Comparison of ENCODE assay signal across 22 cellular contexts in the genomic region with DNA sequence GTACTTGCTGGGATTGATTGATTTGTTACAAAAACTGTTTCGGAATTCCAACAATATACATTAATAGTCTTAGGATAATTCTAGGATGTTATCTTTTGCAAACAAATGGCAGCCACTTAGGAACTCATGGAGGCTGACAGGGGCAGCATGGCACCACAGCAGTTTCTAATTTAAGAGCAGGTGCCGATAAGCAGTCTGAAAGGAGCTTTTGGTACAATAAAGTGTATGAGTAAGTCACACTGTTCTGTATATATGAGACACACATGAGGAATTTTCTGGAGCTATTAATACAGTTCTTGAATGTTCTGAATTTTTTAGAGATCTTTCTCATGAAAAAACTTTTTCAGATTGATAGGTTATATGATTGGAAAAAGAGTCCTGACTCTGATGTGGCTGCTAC. TPM values are rescaled to one million over a fixed set of nuclear protein-coding genes. Genes with fewer than 3 reads are reported as not detected.
DNase-seq lines count a peak whose midpoint lies in the region; ATAC-seq and TF ChIP-seq lines count a peak whose summit lies in the region.
"Had no signal": no experiment of that assay in that cellular context is flagged by ENCODE, and none has a peak within 500 bp of the region (broad histone marks: within the 10 kb centered on the region; RNA-seq: fewer than 3 reads in every experiment).

No MANE protein-coding gene starts in this region.

- H3K4me3 Mint-ChIP-seq in CD8-positive, alpha-beta T cell, result no peak overlapping the region
- no peak overlapping the region for H3K4me3 Mint-ChIP-seq in activated T-cell treated with anti-CD3 and anti-CD28 coated beads, Interleukin-2, amount 50 U/mL, for 72 hours
- H3K4me3 Mint-ChIP-seq: activated naive CD8-positive, alpha-beta T cell treated with anti-CD3 and anti-CD28 coated beads, Interleukin-2, amount 10 ng/mL, durations not matched to agents 7 days and 5 days; activated T-cell treated with anti-CD3 and anti-CD28 coated beads, Interleukin-2, amount 50 U/mL, for 4 hours had no signal

- H3K4me1 Mint-ChIP-seq in CD8-positive, alpha-beta T cell (ENCODE audit: low read depth), result peaks cover 4% of the 10 kb centered on the region
- H3K4me1 Mint-ChIP-seq in activated T-cell treated with anti-CD3 and anti-CD28 coated beads, Interleukin-2, amount 50 U/mL, for 72 hours (ENCODE audit: low read depth), result no peaks in the 10 kb centered on the region
- H3K4me1 Mint-ChIP-seq: activated naive CD8-positive, alpha-beta T cell treated with anti-CD3 and anti-CD28 coated beads, Interleukin-2, amount 10 ng/mL, durations not matched to agents 7 days and 5 days had no signal

- H2AFZ ChIP-seq in SK-N-SH (ENCODE audit: low read depth), result no peak overlapping the region
- H2AFZ ChIP-seq in osteoblast (ENCODE audit: low read length), result no peak overlapping the region

- POLR2A ChIA-PET in CD8-positive, alpha-beta T cell (lab: Charles Lee), result no interaction called here
- POLR2A ChIA-PET in SK-N-SH (lab: Yijun Ruan, JAX), result no interaction called here

- H3K36me3 Mint-ChIP-seq in CD8-positive, alpha-beta T cell, result peaks cover 60% of the 10 kb centered on the region
- H3K36me3 Mint-ChIP-seq in activated T-cell treated with anti-CD3 and anti-CD28 coated beads, Interleukin-2, amount 50 U/mL, for 72 hours (ENCODE audit: insufficient read depth in 2 of 2), result peaks cover 7 to 19% of the 10 kb centered on the region in 2 donors

- 66% methylated on average over 2 of the region's 2 CpGs for WGBS in SK-N-SH (ENCODE audit: low lambda C conversion rate)
- 60% methylated on average over 2 of the region's 2 CpGs for WGBS in right lobe of liver (ENCODE audit: insufficient coverage, low coverage, low lambda C conversion rate, missing lambda C conversion rate)

- H3K9ac ChIP-seq in SK-N-SH, result no peak overlapping the region
- H3K9ac ChIP-seq: BLaER1 had no signal

- peaks cover 30% of the 10 kb centered on the region for H3K36me3 ChIP-seq in CD8-positive, alpha-beta T cell (ENCODE audit: insufficient read depth, low read length)
- H3K36me3 ChIP-seq in SK-N-SH (replicated peaks in 1 of 2; ENCODE audit: control insufficient read depth in 1 of 2, insufficient read depth in 2 of 2, low read length in 1 of 2), result peaks cover 41 to 63% of the 10 kb centered on the region in 2 experiments
- peaks cover 41% of the 10 kb centered on the region for H3K36me3 ChIP-seq in osteoblast (ENCODE audit: insufficient read depth, low read length)
- peaks cover 0 to 19% (median 3%) of the 10 kb centered on the region in 4 donors for H3K36me3 ChIP-seq in right lobe of liver
- H3K36me3 ChIP-seq: ovary had no signal

- no peak overlapping the region for H3K27ac ChIP-seq in CD8-positive, alpha-beta T cell (ENCODE audit: low read depth, low read length)
- H3K27ac ChIP-seq in SK-N-SH (ENCODE audit: low read depth in 2 of 2, low read length in 1 of 2) (peak overlapping the region in 1 of 2 experiments; percentile 48; a peak in 2 of 4 replicates), osteoblast (ENCODE audit: low read depth, low read length) (no peak overlapping the region), right lobe of liver (no peak overlapping the region)
- H3K27ac ChIP-seq: BLaER1, foreskin keratinocyte, left lung, ovary, skin epidermis had no signal

- TF ChIP-seq EP300 in SK-N-SH (IDR thresholded peaks at IDR 0.05; ENCODE audit: borderline replicate concordance in 1 of 2, low read depth in 1 of 2, low read length in 1 of 2), result no peak

- no peaks in the 10 kb centered on the region for H3K27me3 Mint-ChIP-seq in CD8-positive, alpha-beta T cell (ENCODE audit: low read depth)
- H3K27me3 Mint-ChIP-seq in activated T-cell treated with anti-CD3 and anti-CD28 coated beads, Interleukin-2, amount 50 U/mL, for 72 hours (ENCODE audit: low read depth), result no peaks in the 10 kb centered on the region
- H3K27me3 Mint-ChIP-seq: activated naive CD8-positive, alpha-beta T cell treated with anti-CD3 and anti-CD28 coated beads, Interleukin-2, amount 10 ng/mL, durations not matched to agents 7 days and 5 days had no signal

- TF ChIP-seq POLR2A in right lobe of liver (IDR thresholded peaks at IDR 0.05), result no peak

- no peak overlapping the region for H3K4me2 ChIP-seq in SK-N-SH
- no peak overlapping the region for H3K4me2 ChIP-seq in osteoblast (ENCODE audit: insufficient read depth, low read length)
- H3K4me2 ChIP-seq: BLaER1 had no signal

- DNase-seq in CD8-positive, alpha-beta T cell, result no peak
- DNase-seq in SK-N-SH (no peak), fibroblast of the aortic adventitia (ENCODE audit: low read depth) (peak; percentile 56), osteoblast (ENCODE audit: insufficient read length, low spot score, missing footprints) (peak; percentile 25), right lobe of liver (no peak), LoVo (ENCODE audit: low spot score) (no peak)
- DNase-seq in activated T-cell treated with anti-CD3 and anti-CD28 coated beads, Interleukin-2, amount 50 U/mL, for 72 hours, result no peak
- DNase-seq: activated naive CD8-positive, alpha-beta T cell treated with anti-CD3 and anti-CD28 coated beads, Interleukin-2, amount 10 ng/mL, durations not matched to agents 7 days and 5 days; activated T-cell treated with anti-CD3 and anti-CD28 coated beads, Interleukin-2, amount 50 U/mL, for 4 hours; central memory CD4-positive, alpha-beta T cell; effector memory CD4-positive, alpha-beta T cell; foreskin keratinocyte; left lung; MM.1S; NCI-H2227 treated with DMSO at 0.1 percent for 48 hours; ovary; stimulated activated CD4-positive, alpha-beta T cell treated with anti-CD3 and anti-CD28 coated beads, Interleukin-4, amount 100 ng/mL, for 4 hours; stimulated activated CD8-positive, alpha-beta memory T cell treated with anti-CD3 and anti-CD28 coated beads, Interleukin-4, amount 100 ng/mL, for 48 hours had no signal

- H3K79me2 ChIP-seq in SK-N-SH (ENCODE audit: insufficient read depth) (peaks cover 11% of the 10 kb centered on the region; the same call in 1 of the 2 replicates), osteoblast (ENCODE audit: insufficient read depth, low read length) (peaks cover 3% of the 10 kb centered on the region)

- no peaks in the 10 kb centered on the region for H3K9me2 ChIP-seq in SK-N-SH

- no peaks in the 10 kb centered on the region for H3K27me3 ChIP-seq in CD8-positive, alpha-beta T cell (ENCODE audit: insufficient read depth, low read length)
- H3K27me3 ChIP-seq in SK-N-SH (ENCODE audit: insufficient read depth) (no peaks in the 10 kb centered on the region), osteoblast (ENCODE audit: insufficient read depth, low read length) (no peaks in the 10 kb centered on the region), right lobe of liver (no peaks in the 10 kb centered on the region)
- H3K27me3 ChIP-seq: BLaER1, foreskin keratinocyte, left lung, ovary had no signal

- no peak for ATAC-seq in CD8-positive, alpha-beta T cell
- ATAC-seq in right lobe of liver, result no peak
- ATAC-seq in GM21825 (IDR thresholded peaks at IDR 0.05; ENCODE audit: unreplicated experiment), result no peak
- no peak for ATAC-seq in activated T-cell treated with anti-CD3 and anti-CD28 coated beads, Interleukin-2, amount 50 U/mL, for 72 hours (replicated peaks in 1 of 2)
- ATAC-seq: activated T-cell treated with anti-CD3 and anti-CD28 coated beads, Interleukin-2, amount 50 U/mL, for 4 hours; left lung had no signal

- no peak for TF ChIP-seq CTCF in CD8-positive, alpha-beta T cell (IDR thresholded peaks at IDR 0.05)
- no peak for TF ChIP-seq CTCF in SK-N-SH (IDR thresholded peaks at IDR 0.05)
- no peak for TF ChIP-seq CTCF in fibroblast of the aortic adventitia (IDR thresholded peaks at IDR 0.05; ENCODE audit: insufficient read depth, low read length)
- TF ChIP-seq CTCF in osteoblast (IDR thresholded peaks at IDR 0.05; ENCODE audit: extremely low read depth, low read depth, low read length), result no peak
- no peak for TF ChIP-seq CTCF in right lobe of liver (IDR thresholded peaks at IDR 0.05)

- intact Hi-C loops in CD8-positive, alpha-beta T cell (cut with DNase I, micrococcal nuclease), result no loop called here
- intact Hi-C loops in right lobe of liver (cut with DNase I), result no loop called here

- H4K20me1 ChIP-seq in SK-N-SH (ENCODE audit: insufficient read depth), result no peaks in the 10 kb centered on the region
- H4K20me1 ChIP-seq in osteoblast (ENCODE audit: insufficient read depth, low read length), result no peaks in the 10 kb centered on the region
- H4K20me1 ChIP-seq: BLaER1 had no signal

- no peak overlapping the region for H3K4me3 ChIP-seq in CD8-positive, alpha-beta T cell (ENCODE audit: low read depth, low read length)
- H3K4me3 ChIP-seq in SK-N-SH (ENCODE audit: low read depth in 2 of 2, low read length in 1 of 2) (no peak overlapping the region), fibroblast of the aortic adventitia (ENCODE audit: low read depth, low read length) (no peak overlapping the region), osteoblast (ENCODE audit: insufficient read depth, low read length) (no peak overlapping the region), right lobe of liver (no peak overlapping the region)
- H3K4me3 ChIP-seq: BLaER1, HAP-1, left lung, ovary, skin epidermis had no signal

- no peaks in the 10 kb centered on the region for H3K9me3 ChIP-seq in CD8-positive, alpha-beta T cell (ENCODE audit: low read length)
- H3K9me3 ChIP-seq in SK-N-SH, result no peaks in the 10 kb centered on the region
- no peaks in the 10 kb centered on the region for H3K9me3 ChIP-seq in osteoblast (ENCODE audit: low read depth, low read length)
- no peaks in the 10 kb centered on the region for H3K9me3 ChIP-seq in right lobe of liver
- H3K9me3 ChIP-seq: BLaER1, HAP-1, left lung, ovary had no signal

- no peak for TF ChIP-seq RAD21 in SK-N-SH (IDR thresholded peaks at IDR 0.05; ENCODE audit: low read length)

- H3K4me1 ChIP-seq in CD8-positive, alpha-beta T cell (ENCODE audit: insufficient read depth, low read length), result no peaks in the 10 kb centered on the region
- H3K4me1 ChIP-seq in SK-N-SH (ENCODE audit: control insufficient read depth in 1 of 2, insufficient read depth in 2 of 2, low read depth in 1 of 2, low read length in 1 of 2), result peaks cover 0 to 4% of the 10 kb centered on the region in 2 experiments; a peak in 2 of 4 replicates
- H3K4me1 ChIP-seq in osteoblast (ENCODE audit: insufficient read depth, low read length), result peaks cover 7% of the 10 kb centered on the region
- H3K4me1 ChIP-seq in right lobe of liver, result peaks cover 0 to 10% (median 3%) of the 10 kb centered on the region in 4 donors
- H3K4me1 ChIP-seq: BLaER1, foreskin keratinocyte, HAP-1, left lung had no signal

- H3K9me3 Mint-ChIP-seq in CD8-positive, alpha-beta T cell, result no peaks in the 10 kb centered on the region
- H3K9me3 Mint-ChIP-seq in activated T-cell treated with anti-CD3 and anti-CD28 coated beads, Interleukin-2, amount 50 U/mL, for 72 hours, result no peaks in the 10 kb centered on the region
- H3K9me3 Mint-ChIP-seq: activated naive CD8-positive, alpha-beta T cell treated with anti-CD3 and anti-CD28 coated beads, Interleukin-2, amount 10 ng/mL, durations not matched to agents 7 days and 5 days; activated T-cell treated with anti-CD3 and anti-CD28 coated beads, Interleukin-2, amount 50 U/mL, for 4 hours had no signal

- peak overlapping the region; percentile 18 for H3K27ac Mint-ChIP-seq in CD8-positive, alpha-beta T cell
- H3K27ac Mint-ChIP-seq in activated T-cell treated with anti-CD3 and anti-CD28 coated beads, Interleukin-2, amount 50 U/mL, for 72 hours, result no peak overlapping the region
- H3K27ac Mint-ChIP-seq: activated naive CD8-positive, alpha-beta T cell treated with anti-CD3 and anti-CD28 coated beads, Interleukin-2, amount 10 ng/mL, durations not matched to agents 7 days and 5 days had no signal

- CTCF ChIA-PET in CD8-positive, alpha-beta T cell (lab: Charles Lee), result no interaction called here
- CTCF ChIA-PET in SK-N-SH (lab: Yijun Ruan, JAX), result interaction anchor here (1.1 kb wide), 1 partner anchor 10 kb away, joined by 4 read pairs; no protein-coding TSS in a partner anchor

- H3F3A ChIP-seq in SK-N-SH (replicated peaks; ENCODE audit: insufficient read depth), result peaks cover 20% of the 10 kb centered on the region

RNA-seq across cellular contexts. Expression of gene EIF5B, which starts 52.2 kb away (rescaled TPM):
- 10 to 100 TPM; 29.2 to 30.4 TPM for total RNA-seq in CD8-positive, alpha-beta T cell
- 8.7 and 9.8 TPM in 2 replicates for polyA plus RNA-seq in SK-N-SH (2012; rRNA removed)
- 12.8 and 14.0 TPM in 2 replicates for polyA plus RNA-seq in SK-N-SH (2012; cell fraction: cytosol; rRNA removed)
- polyA plus RNA-seq in SK-N-SH (2012; cell fraction: nucleus; rRNA removed), result 10.5 and 20.5 TPM in 2 replicates
- total RNA-seq in fibroblast of the aortic adventitia (ENCODE audit: low replicate concordance) (17.3 and 27.1 TPM in 2 replicates), osteoblast (11.2 and 15.9 TPM in 2 replicates), right lobe of liver (10 to 100 TPM; 10.2 to 18.8 (median 17.4) TPM)
- 10 to 100 TPM; 44.3 to 49.0 TPM for total RNA-seq in activated T-cell treated with anti-CD3 and anti-CD28 coated beads, Interleukin-2, amount 50 U/mL, for 72 hours

RNA-seq across cellular contexts. Expression of gene TXNDC9, which starts 53.2 kb away (rescaled TPM):
- total RNA-seq in CD8-positive, alpha-beta T cell, result 10 to 100 TPM; 11.4 to 12.9 TPM
- polyA plus RNA-seq in SK-N-SH (2012; rRNA removed), result 19.1 and 24.5 TPM in 2 replicates
- 28.7 and 33.8 TPM in 2 replicates for polyA plus RNA-seq in SK-N-SH (2012; cell fraction: cytosol; rRNA removed)
- 9.8 and 21.2 TPM in 2 replicates for polyA plus RNA-seq in SK-N-SH (2012; cell fraction: nucleus; rRNA removed)
- 51.8 and 88.0 TPM in 2 replicates for total RNA-seq in fibroblast of the aortic adventitia (ENCODE audit: low replicate concordance)
- total RNA-seq in osteoblast, result 75.7 and 95.9 TPM in 2 replicates
- 10 to 100 TPM; 10.9 to 33.1 (median 14.1) TPM for total RNA-seq in right lobe of liver
- total RNA-seq in activated T-cell treated with anti-CD3 and anti-CD28 coated beads, Interleukin-2, amount 50 U/mL, for 72 hours, result 10 to 100 TPM; 24.5 to 30.9 TPM

Comparison
In these comparisons a context has a peak if more than half of its experiments do, and no peak if none do; other contexts are left out.
1. DNase-seq: peak in fibroblast of the aortic adventitia (single experiment) and osteoblast (single experiment); none in CD8-positive, alpha-beta T cell (0 of 7), SK-N-SH (single experiment), right lobe of liver (0 of 3), activated T-cell treated with anti-CD3 and anti-CD28 coated beads, Interleukin-2, amount 50 U/mL, for 72 hours (0 of 2) and LoVo (single experiment).